37 cellular contexts compared by ENCODE assay signal in the genomic region with DNA sequence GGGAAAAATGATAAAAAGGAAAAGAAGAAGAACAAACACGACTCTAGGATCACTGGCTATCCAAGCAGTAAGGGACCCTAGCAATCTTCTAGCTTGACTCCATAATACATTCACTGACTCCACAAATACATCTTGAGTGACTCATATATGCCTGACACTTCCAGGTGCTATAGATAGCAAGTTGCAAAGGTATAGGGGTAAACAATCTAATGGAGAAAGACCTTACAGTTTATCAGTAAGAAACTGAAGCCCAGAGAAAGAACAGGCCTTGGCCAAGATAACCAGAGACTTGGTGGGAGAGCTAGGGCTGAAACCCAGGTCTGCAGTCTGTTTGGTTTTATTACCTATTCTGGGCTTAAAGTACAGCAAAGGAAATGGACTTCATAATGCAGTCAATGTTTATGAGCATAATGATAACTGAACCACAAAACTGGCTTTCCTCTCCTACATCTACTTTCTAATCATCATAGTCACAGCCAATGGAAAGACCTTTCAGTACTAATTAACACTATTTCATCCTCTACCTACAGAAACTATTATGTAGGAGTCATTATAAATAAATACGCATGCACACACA. TPM values are rescaled to one million over a fixed set of nuclear protein-coding genes. Genes with fewer than 3 reads are reported as not detected.
"Had no signal": no experiment of that assay in that cellular context is flagged by ENCODE, and none has a peak within 500 bp of the region (broad histone marks: within the 10 kb centered on the region; RNA-seq: fewer than 3 reads in every experiment).

No MANE protein-coding gene starts in this region.

- ATAC-seq: activated CD4-positive, CD25-positive, alpha-beta regulatory T cell treated with anti-CD3 and anti-CD28 coated beads, Interleukin-2, amount 50 U/mL, for 24 hours; body of pancreas; heart left ventricle; naive thymus-derived CD8-positive, alpha-beta T cell; pancreas; stimulated activated naive B cell treated with anti-CD40 and anti-IgM and Interleukin-4, amounts not matched to agents 10 μg/mL and 1 μg/mL and 100 μg/mL, for 72 hours had no signal

- H3K36me3 ChIP-seq: adrenal gland, heart left ventricle, pancreas, prostate gland, sigmoid colon, stomach, thyroid gland, upper lobe of left lung, vagina, WERI-Rb-1 had no signal

- H3K9me3 ChIP-seq: adrenal gland, body of pancreas, heart left ventricle, pancreas, prostate gland, sigmoid colon, thyroid gland, upper lobe of left lung, vagina had no signal

- H3K4me3 ChIP-seq: adrenal gland, body of pancreas, coronary artery, dorsolateral prefrontal cortex, heart left ventricle, pancreas, prostate gland, sigmoid colon, smooth muscle cell, stomach, thyroid gland, upper lobe of left lung, vagina had no signal

- FAIRE-seq: pancreas, TTC549 had no signal

- H3K4me1 Mint-ChIP-seq: naive thymus-derived CD8-positive, alpha-beta T cell; neural crest cell; stimulated activated naive B cell treated with anti-CD40 and anti-IgM and Interleukin-4, amounts not matched to agents 10 μg/mL and 1 μg/mL and 100 μg/mL, for 72 hours had no signal

- H3K4me1 ChIP-seq: adrenal gland, body of pancreas, heart left ventricle, pancreas, prostate gland, sigmoid colon, stomach, thyroid gland, upper lobe of left lung, vagina had no signal

- H3K9me3 Mint-ChIP-seq: activated naive CD4-positive, alpha-beta T cell treated with anti-CD3 and anti-CD28 coated beads for 36 hours; activated T-helper 1 cell treated with anti-CD3 and anti-CD28 coated beads, Interleukin-12 subunit alpha, Interleukin-12 subunit beta, Interleukin-2, Interleukin-4 antibody, amounts not matched to agents 30 ng/mL and 10 ng/mL and 1 ng/mL, durations not matched to agents 14 hours and 24 hours and 36 hours; neural crest cell had no signal

- H3K36me3 Mint-ChIP-seq: activated naive CD8-positive, alpha-beta T cell treated with anti-CD3 and anti-CD28 coated beads for 36 hours; stimulated activated naive B cell treated with anti-CD40 and anti-IgM and Interleukin-4, amounts not matched to agents 10 μg/mL and 1 μg/mL and 100 μg/mL, for 72 hours had no signal

- H3K27ac ChIP-seq: adrenal gland, body of pancreas, coronary artery, dorsolateral prefrontal cortex, heart left ventricle, pancreas, prostate gland, sigmoid colon, stomach, thyroid gland, upper lobe of left lung, vagina, WERI-Rb-1 had no signal

- H3K27me3 ChIP-seq: body of pancreas, dorsolateral prefrontal cortex, heart left ventricle, pancreas, sigmoid colon, thyroid gland, upper lobe of left lung, vagina had no signal

- H3K27ac Mint-ChIP-seq: activated naive CD4-positive, alpha-beta T cell treated with anti-CD3 and anti-CD28 coated beads for 36 hours; activated naive CD8-positive, alpha-beta T cell treated with anti-CD3 and anti-CD28 coated beads for 36 hours; activated T-helper 1 cell treated with anti-CD3 and anti-CD28 coated beads, Interleukin-12 subunit alpha, Interleukin-12 subunit beta, Interleukin-2, Interleukin-4 antibody, amounts not matched to agents 30 ng/mL and 10 ng/mL and 1 ng/mL, durations not matched to agents 14 hours and 24 hours and 36 hours; naive thymus-derived CD8-positive, alpha-beta T cell; stimulated activated naive B cell treated with anti-CD40 and anti-IgM and Interleukin-4, amounts not matched to agents 10 μg/mL and 1 μg/mL and 100 μg/mL, for 72 hours had no signal

- H3K4me2 ChIP-seq: smooth muscle cell had no signal

- DNase-seq: activated CD4-positive, alpha-beta T cell treated with anti-CD3 and anti-CD28 coated beads for 48 hours; activated CD4-positive, alpha-beta T cell treated with anti-CD3 and anti-CD28 coated beads, Interleukin-2, amount 50 U/mL, for 48 hours; activated CD8-positive, alpha-beta memory T cell treated with anti-CD3 and anti-CD28 coated beads for 24 hours; activated effector memory CD4-positive, alpha-beta T cell treated with anti-CD3 and anti-CD28 coated beads, Interleukin-2, amount 50 U/mL, for 16 hours; activated naive CD4-positive, alpha-beta T cell treated with anti-CD3 and anti-CD28 coated beads for 36 hours; activated naive CD8-positive, alpha-beta T cell treated with anti-CD3 and anti-CD28 coated beads for 36 hours; adrenal gland; aorta; body of pancreas; dorsolateral prefrontal cortex; effector memory CD4-positive, alpha-beta T cell; erythroblast; heart left ventricle; midbrain; naive thymus-derived CD8-positive, alpha-beta T cell; nucleus accumbens; pancreas; sigmoid colon; stimulated activated CD4-positive, alpha-beta T cell treated with anti-CD3 and anti-CD28 coated beads, Interleukin-15, amount 100 ng/mL, for 24 hours; stimulated activated CD4-positive, alpha-beta T cell treated with anti-CD3 and anti-CD28 coated beads, Interleukin-2, amount 100 ng/mL, for 24 hours; stimulated activated naive B cell treated with anti-CD40 and anti-IgM and Interleukin-4, amounts not matched to agents 10 μg/mL and 1 μg/mL and 100 μg/mL, for 72 hours; stomach; T-helper 1 cell; T-helper 9 cell; thyroid gland; upper lobe of left lung; WERI-Rb-1 had no signal

- H3K4me3 Mint-ChIP-seq: activated naive CD4-positive, alpha-beta T cell treated with anti-CD3 and anti-CD28 coated beads for 36 hours; activated naive CD8-positive, alpha-beta T cell treated with anti-CD3 and anti-CD28 coated beads for 36 hours; activated T-helper 1 cell treated with anti-CD3 and anti-CD28 coated beads, Interleukin-12 subunit alpha, Interleukin-12 subunit beta, Interleukin-2, Interleukin-4 antibody, amounts not matched to agents 30 ng/mL and 10 ng/mL and 1 ng/mL, durations not matched to agents 14 hours and 24 hours and 36 hours; naive thymus-derived CD8-positive, alpha-beta T cell; neural crest cell; stimulated activated naive B cell treated with anti-CD40 and anti-IgM and Interleukin-4, amounts not matched to agents 10 μg/mL and 1 μg/mL and 100 μg/mL, for 72 hours had no signal

RNA-seq across cellular contexts. Expression of gene SLC5A1, which starts 19.7 kb away (rescaled TPM):
- total RNA-seq: activated naive CD4-positive, alpha-beta T cell treated with anti-CD3 and anti-CD28 coated beads for 36 hours; activated naive CD8-positive, alpha-beta T cell treated with anti-CD3 and anti-CD28 coated beads for 36 hours; activated T-helper 1 cell treated with anti-CD3 and anti-CD28 coated beads, Interleukin-12 subunit alpha, Interleukin-12 subunit beta, Interleukin-2, Interleukin-4 antibody, amounts not matched to agents 30 ng/mL and 10 ng/mL and 1 ng/mL, durations not matched to agents 14 hours and 24 hours and 36 hours; aorta; fibroblast of lung; fibroblast of villous mesenchyme; naive thymus-derived CD8-positive, alpha-beta T cell; neural crest cell; sigmoid colon; smooth muscle cell; thyroid gland had no signal
- polyA plus RNA-seq: fibroblast of lung; naive thymus-derived CD8-positive, alpha-beta T cell; smooth muscle cell had no signal
